Comparison of ENCODE assay signal across 17 cellular contexts in genomic region chr10:71587941-71588573, GRCh38.
A peak's percentile ranks its signal among the peaks of the same experiment; 100 is the strongest.
DNase-seq lines count a peak whose midpoint lies in the region; ATAC-seq, FAIRE-seq and TF ChIP-seq lines count a peak whose summit lies in the region.
"Had no signal": no experiment of that assay in that cellular context is flagged by ENCODE, and none has a peak within 500 bp of the region (broad histone marks: within the 10 kb centered on the region; RNA-seq: fewer than 3 reads in every experiment).

No MANE protein-coding gene starts in this region.

- no CpG with 5 or more reads among the region's 8 CpGs for WGBS in mesendoderm (ENCODE audit: extremely low coverage, insufficient coverage, low lambda C conversion rate)

- H4K8ac ChIP-seq in mesendoderm (ENCODE audit: low read depth, low read length) = no peak overlapping the region

- H3K36me3 Mint-ChIP-seq in astrocyte (ENCODE audit: low read depth, unreplicated experiment) = no peaks in the 10 kb centered on the region
- H3K36me3 Mint-ChIP-seq: CD14-positive monocyte had no signal

- peak overlapping the region; percentile 14 for H3K4me2 ChIP-seq in astrocyte (ENCODE audit: low read length)
- H3K4me2 ChIP-seq in mesendoderm (ENCODE audit: low read length) = no peak overlapping the region
- H3K4me2 ChIP-seq: SK-N-SH had no signal

- H3K79me1 ChIP-seq in mesendoderm (ENCODE audit: low read length) = no peaks in the 10 kb centered on the region

- ATAC-seq in GM21360 (IDR thresholded peaks at IDR 0.05; ENCODE audit: unreplicated experiment) (no peak), HG03521 (IDR thresholded peaks at IDR 0.05; ENCODE audit: unreplicated experiment) (no peak)
- ATAC-seq: GM12878, Right ventricle myocardium inferior had no signal

- H3K36me3 ChIP-seq in astrocyte (ENCODE audit: insufficient read depth, low read length) = no peaks in the 10 kb centered on the region
- H3K36me3 ChIP-seq in mesendoderm (ENCODE audit: control insufficient read depth, insufficient read depth, low read length) = no peaks in the 10 kb centered on the region

- no peak overlapping the region for H3K56ac ChIP-seq in mesendoderm (ENCODE audit: low read length)

- H3K23ac ChIP-seq in mesendoderm (ENCODE audit: low read length) = peak overlapping the region; percentile 53

- H3K18ac ChIP-seq in mesendoderm (ENCODE audit: low read length) = no peak overlapping the region

- no peak overlapping the region for H4K5ac ChIP-seq in mesendoderm (ENCODE audit: low read length)

- no peak overlapping the region for H2BK15ac ChIP-seq in mesendoderm (replicated peaks; ENCODE audit: low read depth)

- no peak overlapping the region for H2BK120ac ChIP-seq in mesendoderm (ENCODE audit: low read depth, low read length)

- H3K9me3 Mint-ChIP-seq in astrocyte (ENCODE audit: unreplicated experiment) = no peaks in the 10 kb centered on the region
- H3K9me3 Mint-ChIP-seq: CD14-positive monocyte had no signal

- H3K9ac ChIP-seq in astrocyte (ENCODE audit: low read length) (peak overlapping the region; percentile 73), mesendoderm (ENCODE audit: low read length) (no peak overlapping the region)
- H3K9ac ChIP-seq: SK-N-SH had no signal

- H3K4me3 ChIP-seq in astrocyte (ENCODE audit: insufficient read depth, low read depth, low read length) (no peak overlapping the region), mesendoderm (ENCODE audit: low read length) (no peak overlapping the region)
- H3K4me3 ChIP-seq: GM12878 had no signal

- no peak overlapping the region for H3K4me3 Mint-ChIP-seq in astrocyte (ENCODE audit: unreplicated experiment)
- H3K4me3 Mint-ChIP-seq: CD14-positive monocyte had no signal

- peaks cover 36% of the 10 kb centered on the region for H3K27me3 Mint-ChIP-seq in astrocyte (ENCODE audit: low read depth, unreplicated experiment)

- TF ChIP-seq CTCF in astrocyte (IDR thresholded peaks at IDR 0.05; ENCODE audit: insufficient read depth, low read depth, low read length) = no peak

- H3K27me3 ChIP-seq in astrocyte (ENCODE audit: insufficient read depth, low read length) (peaks cover 3% of the 10 kb centered on the region), mesendoderm (ENCODE audit: insufficient read depth, low read length, poor library complexity) (no peaks in the 10 kb centered on the region)

- H2AFZ ChIP-seq in astrocyte (ENCODE audit: low read depth, low read length) = no peak overlapping the region

- H3K4me1 Mint-ChIP-seq in astrocyte (ENCODE audit: low read depth, unreplicated experiment) = peaks cover 2% of the 10 kb centered on the region

- H4K20me1 ChIP-seq in astrocyte (ENCODE audit: insufficient read depth, low read length) = no peaks in the 10 kb centered on the region

- no peaks in the 10 kb centered on the region for H3K9me3 ChIP-seq in astrocyte (ENCODE audit: insufficient read depth, low read depth, low read length)
- H3K9me3 ChIP-seq: SK-N-SH had no signal

- no peak overlapping the region for H2BK5ac ChIP-seq in mesendoderm (ENCODE audit: low read length)

- H3K79me2 ChIP-seq in astrocyte (ENCODE audit: insufficient read depth, low read length) (no peaks in the 10 kb centered on the region), mesendoderm (ENCODE audit: control insufficient read depth, insufficient read depth, low read length) (no peaks in the 10 kb centered on the region)

- peaks cover 37% of the 10 kb centered on the region for H3K4me1 ChIP-seq in astrocyte (ENCODE audit: insufficient read depth, low read length)
- peaks cover 3% of the 10 kb centered on the region for H3K4me1 ChIP-seq in mesendoderm (ENCODE audit: control insufficient read depth, low read depth, low read length)

- H3K27ac ChIP-seq in astrocyte (ENCODE audit: low read depth, low read length) (peak overlapping the region; percentile 78), mesendoderm (ENCODE audit: low read depth, low read length) (no peak overlapping the region)

- FAIRE-seq in astrocyte (lab: Jason Lieb, UNC) = no peak
- FAIRE-seq: GM12878 had no signal

- H2AK5ac ChIP-seq in mesendoderm (ENCODE audit: low read length) = no peak overlapping the region

- H3K4ac ChIP-seq in mesendoderm (ENCODE audit: low read depth, low read length) = no peak overlapping the region

- DNase-seq in Daoy (ENCODE audit: low read depth) = peak; percentile 77
- peak; percentile 35 for DNase-seq in NCI-H146 treated with DMSO at 0.1 percent for 48 hours (lab: John Stamatoyannopoulos, UW; ENCODE audit: unreplicated experiment)
- peak; percentile 14 for DNase-seq in astrocyte (ENCODE audit: low read depth)
- no peak for DNase-seq in mesendoderm
- no peak for DNase-seq in AG08396 (ENCODE audit: low spot score)
- DNase-seq: COR-L47, DMS53, GOT3, KBM-7, NCI-H1092, NCI-H2029 treated with DMSO at 0.1 percent for 48 hours, SK-N-SH had no signal

- H3K27ac Mint-ChIP-seq in astrocyte (ENCODE audit: unreplicated experiment) = no peak overlapping the region

Comparison
In these comparisons a context has a peak if more than half of its experiments do, and no peak if none do; other contexts are left out.
1. DNase-seq: peak in Daoy (single experiment), NCI-H146 treated with DMSO at 0.1 percent for 48 hours (single experiment) and astrocyte (single experiment); none in mesendoderm (single experiment) and AG08396 (single experiment).